27 cellular contexts compared by ENCODE assay signal in genomic region chr4:107299646-107300045, GRCh38.
DNase-seq lines count a peak whose midpoint lies in the region; ATAC-seq and TF ChIP-seq lines count a peak whose summit lies in the region.
"Had no signal": no experiment of that assay in that cellular context is flagged by ENCODE, and none has a peak within 500 bp of the region (broad histone marks: within the 10 kb centered on the region; RNA-seq: fewer than 3 reads in every experiment).

No MANE protein-coding gene starts in this region.

- no peak overlapping the region for H2BK5ac ChIP-seq in mesenchymal stem cell (ENCODE audit: low read depth, low read length, poor library complexity, severe bottlenecking)

- no peak overlapping the region for H4K91ac ChIP-seq in mesenchymal stem cell (ENCODE audit: low read length)

- no peak overlapping the region for H2AFZ ChIP-seq in mesenchymal stem cell (ENCODE audit: low read depth, low read length)

- no peak overlapping the region for H2AK5ac ChIP-seq in mesenchymal stem cell (ENCODE audit: low read length, severe bottlenecking)

- H2BK120ac ChIP-seq in mesenchymal stem cell (ENCODE audit: low read depth, low read length) = no peak overlapping the region

- ATAC-seq in HG03521 (IDR thresholded peaks at IDR 0.05; ENCODE audit: unreplicated experiment) = no peak
- ATAC-seq: activated T-cell treated with anti-CD3 and anti-CD28 coated beads, Interleukin-2, amount 50 U/mL, for 4 hours; left colon; stimulated activated naive CD8-positive, alpha-beta T cell treated with anti-CD3 and anti-CD28 coated beads, Interleukin-15, Interleukin-2, amounts not matched to agents 100 U/mL and 50 U/mL, for 24 hours had no signal

- H3K4ac ChIP-seq in mesenchymal stem cell (ENCODE audit: low read depth in 1 of 2, low read length in 2 of 2) = no peak overlapping the region

- H2BK15ac ChIP-seq in mesenchymal stem cell (ENCODE audit: low read depth, poor library complexity, severe bottlenecking) = no peak overlapping the region

- no peaks in the 10 kb centered on the region for H3K36me3 ChIP-seq in mesenchymal stem cell (ENCODE audit: control insufficient read depth in 1 of 2, insufficient read depth in 2 of 2, low read depth in 1 of 2, low read length in 2 of 2)
- H3K36me3 ChIP-seq: esophagus muscularis mucosa, ovary had no signal

- H3K9me3 ChIP-seq in mesenchymal stem cell (ENCODE audit: control insufficient read depth, low read length) = no peaks in the 10 kb centered on the region
- H3K9me3 ChIP-seq: ovary, testis had no signal

- H3K4me1 ChIP-seq in mesenchymal stem cell (ENCODE audit: control insufficient read depth, insufficient read depth, low read depth, low read length) = no peaks in the 10 kb centered on the region
- H3K4me1 ChIP-seq: esophagus muscularis mucosa, testis had no signal

- H3K27me3 ChIP-seq in mesenchymal stem cell (ENCODE audit: control insufficient read depth in 1 of 2, insufficient read depth in 1 of 2, low read length in 2 of 2) = no peaks in the 10 kb centered on the region
- H3K27me3 ChIP-seq: esophagus muscularis mucosa, ovary, testis had no signal

- H3K23ac ChIP-seq in mesenchymal stem cell (ENCODE audit: low read length in 2 of 2) = no peak overlapping the region

- DNase-seq in EL (peak; percentile 18), M059J (ENCODE audit: low read depth) (peak; percentile 63), epithelial cell of esophagus (ENCODE audit: low read depth) (peak; percentile 53), mesenchymal stem cell (no peak), Ammon's horn (ENCODE audit: low spot score) (no peak), LoVo (ENCODE audit: low spot score) (no peak), NOMO-1 treated with dmso at 0.1 percent for 144 hours (lab: John Stamatoyannopoulos, UW; ENCODE audit: unreplicated experiment) (no peak)
- DNase-seq: activated CD4-positive, CD25-positive, alpha-beta regulatory T cell; activated gamma-delta T cell; activated naive CD8-positive, alpha-beta T cell treated with anti-CD3 and anti-CD28 coated beads for 36 hours; activated T-cell treated with anti-CD3 and anti-CD28 coated beads, Interleukin-2, amount 50 U/mL, for 4 hours; anterior cingulate cortex; caudate nucleus; cortex of kidney; KG1; left colon; NCI-H2029; NCI-H69; ovary; SHP77 treated with DMSO at 0.1 percent for 48 hours; stimulated activated naive CD8-positive, alpha-beta T cell treated with anti-CD3 and anti-CD28 coated beads, Interleukin-15, Interleukin-2, amounts not matched to agents 100 U/mL and 50 U/mL, for 24 hours; SW 1271; T1000; testis had no signal

- H3K4me3 ChIP-seq in epithelial cell of esophagus (ENCODE audit: low read length) (no peak overlapping the region), mesenchymal stem cell (ENCODE audit: insufficient read depth in 1 of 2, low read depth in 1 of 2, low read length in 2 of 2) (no peak overlapping the region)
- H3K4me3 ChIP-seq: esophagus muscularis mucosa, ovary, skin epidermis, testis had no signal

- no peak overlapping the region for H3K9ac ChIP-seq in mesenchymal stem cell (ENCODE audit: low read length)

- no peak overlapping the region for H3K4me2 ChIP-seq in mesenchymal stem cell (ENCODE audit: low read length, poor library complexity, severe bottlenecking)

- 90% methylated on average over 1 of the region's 2 CpGs for WGBS in mesenchymal stem cell

- no peaks in the 10 kb centered on the region for H3K79me1 ChIP-seq in mesenchymal stem cell (replicated peaks; ENCODE audit: low read length, poor library complexity, severe bottlenecking)

- H3K14ac ChIP-seq in mesenchymal stem cell (ENCODE audit: low read length in 2 of 2) = no peak overlapping the region

- H4K8ac ChIP-seq in mesenchymal stem cell (ENCODE audit: low read length) = no peak overlapping the region

- TF ChIP-seq CTCF in epithelial cell of esophagus (IDR thresholded peaks at IDR 0.05; ENCODE audit: insufficient read depth, low read depth, low read length, missing control alignments) = no peak

- no peak overlapping the region for H2BK12ac ChIP-seq in mesenchymal stem cell (ENCODE audit: low read length in 2 of 2)

- peak overlapping the region; percentile 72 for H3K27ac ChIP-seq in mesenchymal stem cell (ENCODE audit: low read length, poor library complexity, severe bottlenecking)
- H3K27ac ChIP-seq: esophagus muscularis mucosa, ovary, skin epidermis, testis had no signal

- no peak overlapping the region for H3K18ac ChIP-seq in mesenchymal stem cell (ENCODE audit: low read depth in 1 of 2, low read length in 2 of 2)

Comparison
In these comparisons a context has a peak if more than half of its experiments do, and no peak if none do; other contexts are left out.
1. DNase-seq: peak in EL (single experiment), M059J (single experiment) and epithelial cell of esophagus (single experiment); none in mesenchymal stem cell (single experiment), Ammon's horn (single experiment), LoVo (single experiment) and NOMO-1 treated with dmso at 0.1 percent for 144 hours (single experiment).